ENCODE assay signal across 7 cellular contexts in genomic region chr12:107840186-107840585, GRCh38.
"Had no signal": no experiment of that assay in that cellular context is flagged by ENCODE, and none has a peak within 500 bp of the region (broad histone marks: within the 10 kb centered on the region; RNA-seq: fewer than 3 reads in every experiment).

No MANE protein-coding gene starts in this region.

- H3K9me3 Mint-ChIP-seq: GM23338, H9 had no signal

- H2AFZ ChIP-seq: GM23338 had no signal

- H3K4me3 Mint-ChIP-seq: GM23338, H9, IgD-negative memory B cell had no signal

- H3K27ac ChIP-seq: HL-60 had no signal

- ATAC-seq: GM23338, HepG2 had no signal

- H3K27ac Mint-ChIP-seq: GM23338, H9, IgD-negative memory B cell had no signal

- H3K4me3 ChIP-seq: GM23338 had no signal

- H3K4me2 ChIP-seq: GM23338 had no signal

- H3K36me3 Mint-ChIP-seq: IgD-negative memory B cell had no signal

- DNase-seq: H9, HCEC 1CT, KBM-7 had no signal
